Comparison of ENCODE assay signal across 8 cellular contexts in genomic region chr1:144551543-144552424, GRCh38. TPM values are rescaled to one million over a fixed set of nuclear protein-coding genes. Genes with fewer than 3 reads are reported as not detected.
DNase-seq lines count a peak whose midpoint lies in the region; ATAC-seq and TF ChIP-seq lines count a peak whose summit lies in the region.

No MANE protein-coding gene starts in this region.

- peaks cover 3% of the 10 kb centered on the region for H3K4me1 ChIP-seq in mucosa of descending colon (ENCODE audit: low read depth)

- ATAC-seq in GM18508 (IDR thresholded peaks at IDR 0.05; ENCODE audit: insufficient read depth, unreplicated experiment) (peak; percentile 56), HG03039 (IDR thresholded peaks at IDR 0.05; ENCODE audit: unreplicated experiment) (peak; percentile 69), mucosa of descending colon (peak; percentile 85)

- DNase-seq in NOMO-1 (lab: John Stamatoyannopoulos, UW; ENCODE audit: unreplicated experiment in 2 of 2) (peak; percentile 82 to 92), epithelial cell of proximal tubule (ENCODE audit: low read depth) (peak; percentile 63), mucosa of descending colon (peak; percentile 52 to 86 (median 64)), DMS53 (lab: John Stamatoyannopoulos, UW) (no peak)
- DNase-seq in activated T-cell treated with anti-CD3 and anti-CD28 coated beads, Interleukin-2, amount 50 U/mL, for 1 hour = peak; percentile 78
- DNase-seq in stimulated activated CD8-positive, alpha-beta memory T cell treated with anti-CD3 and anti-CD28 coated beads, Interleukin-7, amount 100 ng/mL, for 24 hours (ENCODE audit: low read depth) = peak; percentile 52

- TF ChIP-seq CTCF in epithelial cell of proximal tubule (conservative IDR thresholded peaks at IDR 0.05; ENCODE audit: low read depth, low read length) (no peak), mucosa of descending colon (IDR thresholded peaks at IDR 0.05) (no peak)

- H3K4me3 ChIP-seq in epithelial cell of proximal tubule (ENCODE audit: low read depth, low read length) = peak overlapping the region; percentile 42
- H3K4me3 ChIP-seq in mucosa of descending colon = no peak overlapping the region

- H3K9me3 ChIP-seq in mucosa of descending colon = no peaks in the 10 kb centered on the region

- H3K36me3 ChIP-seq in mucosa of descending colon (ENCODE audit: low read depth) = no peaks in the 10 kb centered on the region

- intact Hi-C loops in mucosa of descending colon (cut with DNase I, micrococcal nuclease) = no loop called here

RNA-seq across cellular contexts. Expression of gene PPIAL4F, which starts 40.9 kb away (rescaled TPM):
- not detected in 2 replicates for total RNA-seq in epithelial cell of proximal tubule
- not detected for total RNA-seq in mucosa of descending colon
